Comparison of ENCODE assay signal across 8 cellular contexts in genomic region chr3:58049143-58049785, GRCh38. TPM values are rescaled to one million over a fixed set of nuclear protein-coding genes. Genes with fewer than 3 reads are reported as not detected.
DNase-seq lines count a peak whose midpoint lies in the region; ATAC-seq and TF ChIP-seq lines count a peak whose summit lies in the region.

No MANE protein-coding gene starts in this region.

- H3K36me3 ChIP-seq in A673 (ENCODE audit: insufficient read depth, low read length, poor library complexity, severe bottlenecking) (no peaks in the 10 kb centered on the region), endodermal cell (ENCODE audit: control insufficient read depth, insufficient read depth, low read length) (peaks cover 47% of the 10 kb centered on the region), mesendoderm (ENCODE audit: control insufficient read depth, insufficient read depth, low read length) (no peaks in the 10 kb centered on the region)

- H3K4me1 Mint-ChIP-seq in endodermal cell = peaks cover 57% of the 10 kb centered on the region
- H3K4me1 Mint-ChIP-seq in activated CD8-positive, alpha-beta T cell treated with anti-CD3 and anti-CD28 coated beads for 36 hours (ENCODE audit: low read depth) = peaks cover 38% of the 10 kb centered on the region

- H2BK120ac ChIP-seq in mesendoderm (ENCODE audit: low read depth, low read length) = peak overlapping the region; percentile 65

- H3K4ac ChIP-seq in mesendoderm (ENCODE audit: low read depth, low read length) = peak overlapping the region; percentile 78

- peak overlapping the region; percentile 98 for H3K27ac Mint-ChIP-seq in endodermal cell
- no peak overlapping the region for H3K27ac Mint-ChIP-seq in activated CD8-positive, alpha-beta T cell treated with anti-CD3 and anti-CD28 coated beads for 36 hours

- no peak overlapping the region for H3K4me3 ChIP-seq in A673 (ENCODE audit: low read depth, low read length, poor library complexity, severe bottlenecking)
- H3K4me3 ChIP-seq in endodermal cell (ENCODE audit: low read length) = peak overlapping the region; percentile 60
- no peak overlapping the region for H3K4me3 ChIP-seq in mesendoderm (ENCODE audit: low read length)

- intact Hi-C loops in A673 (cut with micrococcal nuclease; ENCODE audit: unreplicated experiment) = no loop called here
- intact Hi-C loops in activated CD8-positive, alpha-beta T cell treated with anti-CD3 and anti-CD28 coated beads for 36 hours (cut with micrococcal nuclease) = no loop called here

- CTCF ChIA-PET in A673 (lab: Charles Lee) = no interaction called here
- CTCF ChIA-PET in activated CD8-positive, alpha-beta T cell treated with anti-CD3 and anti-CD28 coated beads for 36 hours (lab: Charles Lee) = interaction anchor here (1.3 kb wide), 1 partner anchor 8 kb away, joined by 3 read pairs; no protein-coding TSS in a partner anchor

- BruUV-seq in A673 (replicated peaks; lab: Mats Ljungman, UMichigan) = no TSS peak

- no peaks in the 10 kb centered on the region for H3K27me3 Mint-ChIP-seq in endodermal cell (ENCODE audit: insufficient read depth)
- no peaks in the 10 kb centered on the region for H3K27me3 Mint-ChIP-seq in activated CD8-positive, alpha-beta T cell treated with anti-CD3 and anti-CD28 coated beads for 36 hours

- H3K9me3 ChIP-seq in A673 (ENCODE audit: low read depth, low read length, poor library complexity, severe bottlenecking) (no peaks in the 10 kb centered on the region), endodermal cell (ENCODE audit: control insufficient read depth, low read length) (no peaks in the 10 kb centered on the region)

- H3K23ac ChIP-seq in mesendoderm (ENCODE audit: low read length) = no peak overlapping the region

- H3K9ac ChIP-seq in endodermal cell (ENCODE audit: extremely low read depth, low read length, poor library complexity, severe bottlenecking) (peak overlapping the region; percentile 71), mesendoderm (ENCODE audit: low read length) (peak overlapping the region; percentile 48)

- peaks cover 21% of the 10 kb centered on the region for H3K79me1 ChIP-seq in mesendoderm (ENCODE audit: low read length)

- peak overlapping the region; percentile 97 for H3K18ac ChIP-seq in mesendoderm (ENCODE audit: low read length)

- H3K56ac ChIP-seq in mesendoderm (ENCODE audit: low read length) = peak overlapping the region; percentile 80

- H2BK5ac ChIP-seq in mesendoderm (ENCODE audit: low read length) = peak overlapping the region; percentile 8

- 49 to 59% methylated on average over 5 to 10 of the region's 10 CpGs for WGBS in endodermal cell (ENCODE audit: insufficient coverage in 1 of 2, insufficient read length in 1 of 2), 2 experiments
- no CpG with 5 or more reads among the region's 10 CpGs for WGBS in mesendoderm (ENCODE audit: extremely low coverage, insufficient coverage, low lambda C conversion rate)

- H3K27me3 ChIP-seq in A673 (replicated peaks; ENCODE audit: insufficient read depth, low read depth, low read length, poor library complexity) (no peaks in the 10 kb centered on the region), endodermal cell (ENCODE audit: control insufficient read depth, insufficient read depth, low read length, poor library complexity, severe bottlenecking) (no peaks in the 10 kb centered on the region), mesendoderm (ENCODE audit: insufficient read depth, low read length, poor library complexity) (no peaks in the 10 kb centered on the region)

- TF ChIP-seq CTCF in A673 (conservative IDR thresholded peaks at IDR 0.05; ENCODE audit: low read depth, low read length) (no peak), endodermal cell (conservative IDR thresholded peaks at IDR 0.05) (no peak)
- no peak for TF ChIP-seq CTCF in activated CD8-positive, alpha-beta T cell treated with anti-CD3 and anti-CD28 coated beads for 36 hours (IDR thresholded peaks at IDR 0.05)

- H2BK15ac ChIP-seq in mesendoderm (replicated peaks; ENCODE audit: low read depth) = no peak overlapping the region

- in situ Hi-C loops in KBM-7 (cut with MboI; ENCODE audit: low pct_unique_long_range_greater_than_20kb, low sequenced_read_pairs) = no loop called here

- peak overlapping the region; percentile 26 for H3K4me3 Mint-ChIP-seq in endodermal cell
- H3K4me3 Mint-ChIP-seq in activated CD8-positive, alpha-beta T cell treated with anti-CD3 and anti-CD28 coated beads for 36 hours = no peak overlapping the region

- no peak for ATAC-seq in GM19467 (IDR thresholded peaks at IDR 0.05; ENCODE audit: unreplicated experiment)
- no peak for ATAC-seq in activated CD8-positive, alpha-beta T cell treated with anti-CD3 and anti-CD28 coated beads for 36 hours

- no peaks in the 10 kb centered on the region for H3K9me3 Mint-ChIP-seq in endodermal cell
- no peaks in the 10 kb centered on the region for H3K9me3 Mint-ChIP-seq in activated CD8-positive, alpha-beta T cell treated with anti-CD3 and anti-CD28 coated beads for 36 hours

- peak overlapping the region; percentile 4 for H3K4me2 ChIP-seq in mesendoderm (ENCODE audit: low read length)

- no peak overlapping the region for H4K5ac ChIP-seq in mesendoderm (ENCODE audit: low read length)

- H3K27ac ChIP-seq in A673 (ENCODE audit: low read depth, low read length, poor library complexity, severe bottlenecking) (peak overlapping the region; percentile 37), endodermal cell (ENCODE audit: low read depth, low read length) (peak overlapping the region; percentile 63), mesendoderm (ENCODE audit: low read depth, low read length) (peak overlapping the region; percentile 80)

- H3K79me2 ChIP-seq in mesendoderm (ENCODE audit: control insufficient read depth, insufficient read depth, low read length) = peaks cover 48% of the 10 kb centered on the region

- H3K36me3 Mint-ChIP-seq in endodermal cell (ENCODE audit: low read depth) = peaks cover 5% of the 10 kb centered on the region
- H3K36me3 Mint-ChIP-seq in activated CD8-positive, alpha-beta T cell treated with anti-CD3 and anti-CD28 coated beads for 36 hours (ENCODE audit: low read depth) = no peaks in the 10 kb centered on the region

- peaks cover 12% of the 10 kb centered on the region for H3K4me1 ChIP-seq in A673 (ENCODE audit: insufficient read depth, low read length, poor library complexity, severe bottlenecking)
- H3K4me1 ChIP-seq in endodermal cell (ENCODE audit: control insufficient read depth, insufficient read depth, low read length) = peaks cover 25% of the 10 kb centered on the region
- peaks cover 21% of the 10 kb centered on the region for H3K4me1 ChIP-seq in mesendoderm (ENCODE audit: control insufficient read depth, low read depth, low read length)

- DNase-seq in A673 (ENCODE audit: low spot score) (peak; percentile 56), LoVo (ENCODE audit: low spot score) (peak; percentile 92), endodermal cell (peak; percentile 93), mesendoderm (peak; percentile 100), KBM-7 (no peak), germinal center (ENCODE audit: low spot score) (no peak)
- DNase-seq in activated CD8-positive, alpha-beta T cell treated with anti-CD3 and anti-CD28 coated beads for 36 hours = no peak

- H2AK5ac ChIP-seq in mesendoderm (ENCODE audit: low read length) = no peak overlapping the region

- H4K8ac ChIP-seq in mesendoderm (ENCODE audit: low read depth, low read length) = no peak overlapping the region

- POLR2A ChIA-PET in A673 (lab: Charles Lee; ENCODE audit: low non-redundant PET) = no interaction called here
- POLR2A ChIA-PET in activated CD8-positive, alpha-beta T cell treated with anti-CD3 and anti-CD28 coated beads for 36 hours (lab: Charles Lee) = interaction anchor here (1.1 kb wide), 1 partner anchor 10 kb away, joined by 4 read pairs; no protein-coding TSS in a partner anchor

RNA-seq across cellular contexts. Expression of gene FLNB, which starts 41.0 kb away (rescaled TPM):
- total RNA-seq in A673 (2021) (41.2 and 43.7 TPM in 2 replicates), endodermal cell (100 to 1,000 TPM; 212 to 221 TPM)
- polyA plus RNA-seq in endodermal cell (2013, experiment 1 of 2) = 86.0 TPM
- polyA plus RNA-seq in endodermal cell (2013, experiment 2 of 2) = 96.0 TPM
- 26.8 TPM for polyA plus RNA-seq in mesendoderm (2013, experiment 1 of 2)
- 26.5 TPM for polyA plus RNA-seq in mesendoderm (2013, experiment 2 of 2)
- total RNA-seq in activated CD8-positive, alpha-beta T cell treated with anti-CD3 and anti-CD28 coated beads for 36 hours = 10 to 100 TPM; 26.3 to 28.4 TPM

Comparison
In these comparisons a context has a peak if more than half of its experiments do, and no peak if none do; other contexts are left out.
1. DNase-seq: peak in A673 (single experiment), LoVo (single experiment), endodermal cell (single experiment) and mesendoderm (single experiment); none in KBM-7 (single experiment), germinal center (single experiment) and activated CD8-positive, alpha-beta T cell treated with anti-CD3 and anti-CD28 coated beads for 36 hours (single experiment).
2. Peak in every context shown above with its lines, with median percentiles within 50 percentile points of each other: H3K27ac ChIP-seq.